In the genomic region with DNA sequence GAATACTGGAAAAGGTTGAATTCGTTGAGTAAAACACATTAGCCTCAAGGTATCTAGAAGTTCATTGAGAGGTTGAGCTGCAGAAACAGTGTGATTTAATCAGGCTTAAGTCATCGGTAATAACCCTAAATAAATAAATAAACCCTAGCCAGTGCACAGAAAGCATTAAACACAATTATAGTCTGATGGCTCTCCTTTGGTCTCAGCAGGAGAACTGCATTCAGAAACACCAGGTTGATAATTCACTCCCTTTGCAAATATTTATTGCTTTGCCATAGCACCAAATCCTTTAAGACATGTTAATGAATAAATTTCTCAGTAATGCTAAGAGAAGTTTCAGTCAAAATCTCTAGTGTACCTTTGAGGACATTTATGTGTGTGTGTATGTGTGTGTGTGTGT, we compare ENCODE assay signal across 28 cellular contexts. TPM values are rescaled to one million over a fixed set of nuclear protein-coding genes. Genes with fewer than 3 reads are reported as not detected.
"Had no signal": no experiment of that assay in that cellular context is flagged by ENCODE, and none has a peak within 500 bp of the region (broad histone marks: within the 10 kb centered on the region; RNA-seq: fewer than 3 reads in every experiment).

No MANE protein-coding gene starts in this region.

- H3K27ac Mint-ChIP-seq: activated CD8-positive, alpha-beta T cell treated with anti-CD3 and anti-CD28 coated beads, Interleukin-2, amount 10 ng/mL, durations not matched to agents 7 days and 5 days; activated naive CD4-positive, alpha-beta T cell treated with anti-CD3 and anti-CD28 coated beads, Interleukin-2, amount 50 U/mL, for 72 hours; effector memory CD8-positive, alpha-beta T cell; immature natural killer cell; mesothelial cell of epicardium; naive thymus-derived CD8-positive, alpha-beta T cell; T-helper 2 cell treated with Interferon-gamma antibody and Interleukin-4, amounts not matched to agents 5 μg/mL and 100 μg/mL, for 36 hours had no signal

- H3K36me3 ChIP-seq: breast epithelium, colonic mucosa, esophagus muscularis mucosa, ovary, prostate gland, right atrium auricular region, spleen, upper lobe of right lung had no signal

- ATAC-seq: activated CD8-positive, alpha-beta T cell treated with anti-CD3 and anti-CD28 coated beads, Interleukin-2, amount 10 ng/mL, durations not matched to agents 7 days and 5 days; activated naive CD4-positive, alpha-beta T cell treated with anti-CD3 and anti-CD28 coated beads, Interleukin-2, amount 50 U/mL, for 72 hours; effector memory CD8-positive, alpha-beta T cell; left ventricle myocardium superior; naive thymus-derived CD8-positive, alpha-beta T cell; stimulated activated naive CD8-positive, alpha-beta T cell treated with anti-CD3 and anti-CD28 coated beads, Interleukin-15, Interleukin-2, amounts not matched to agents 100 U/mL and 50 U/mL, for 24 hours; upper lobe of right lung had no signal

- H3K27me3 Mint-ChIP-seq: central memory CD8-positive, alpha-beta T cell; effector memory CD8-positive, alpha-beta T cell had no signal

- H2AFZ ChIP-seq: hepatocyte had no signal

- H3K4me1 Mint-ChIP-seq: central memory CD8-positive, alpha-beta T cell; immature natural killer cell; mesothelial cell of epicardium; naive thymus-derived CD8-positive, alpha-beta T cell had no signal

- H3K36me3 Mint-ChIP-seq: activated naive CD4-positive, alpha-beta T cell treated with anti-CD3 and anti-CD28 coated beads, Interleukin-2, amount 50 U/mL, for 72 hours; immature natural killer cell; mesothelial cell of epicardium; naive thymus-derived CD8-positive, alpha-beta T cell had no signal

- H3K9me3 ChIP-seq: breast epithelium, colonic mucosa, esophagus muscularis mucosa, ovary, prostate gland, right atrium auricular region, spleen, upper lobe of right lung had no signal

- H3K4me2 ChIP-seq: hepatocyte had no signal

- H3K27ac ChIP-seq: breast epithelium, colonic mucosa, dorsolateral prefrontal cortex, esophagus muscularis mucosa, hepatocyte, ovary, prostate gland, right atrium auricular region, spleen, upper lobe of right lung had no signal

- H3K9me3 Mint-ChIP-seq: activated naive CD4-positive, alpha-beta T cell treated with anti-CD3 and anti-CD28 coated beads, Interleukin-2, amount 50 U/mL, for 72 hours; central memory CD8-positive, alpha-beta T cell; mesothelial cell of epicardium; naive thymus-derived CD8-positive, alpha-beta T cell; T-helper 2 cell treated with Interferon-gamma antibody and Interleukin-4, amounts not matched to agents 5 μg/mL and 100 μg/mL, for 36 hours had no signal

- H3K4me3 ChIP-seq: breast epithelium, colonic mucosa, dorsolateral prefrontal cortex, esophagus muscularis mucosa, hepatocyte, ovary, prostate gland, right atrium auricular region, spleen, upper lobe of right lung had no signal

- H3K27me3 ChIP-seq: colonic mucosa, hepatocyte, ovary, right atrium auricular region, upper lobe of right lung had no signal

- H3K4me1 ChIP-seq: breast epithelium, colonic mucosa, esophagus muscularis mucosa, prostate gland, right atrium auricular region, spleen, upper lobe of right lung had no signal

- H3K4me3 Mint-ChIP-seq: activated CD8-positive, alpha-beta T cell treated with anti-CD3 and anti-CD28 coated beads, Interleukin-2, amount 10 ng/mL, durations not matched to agents 7 days and 5 days; central memory CD8-positive, alpha-beta T cell; effector memory CD8-positive, alpha-beta T cell; immature natural killer cell; mesothelial cell of epicardium; naive thymus-derived CD8-positive, alpha-beta T cell; T-helper 2 cell treated with Interferon-gamma antibody and Interleukin-4, amounts not matched to agents 5 μg/mL and 100 μg/mL, for 36 hours had no signal

- DNase-seq: activated CD4-positive, alpha-beta T cell treated with anti-CD3 and anti-CD28 coated beads for 1 hour; activated CD4-positive, alpha-beta T cell treated with anti-CD3 and anti-CD28 coated beads, Interleukin-2, amount 50 U/mL, for 1 hour; activated CD8-positive, alpha-beta T cell treated with anti-CD3 and anti-CD28 coated beads, Interleukin-2, amount 10 ng/mL, durations not matched to agents 7 days and 5 days; aorta; colonic mucosa; dorsolateral prefrontal cortex; effector memory CD8-positive, alpha-beta T cell; glutamatergic neuron; immature natural killer cell; left ventricle myocardium superior; mammary epithelial cell; naive thymus-derived CD8-positive, alpha-beta T cell; ovary; spleen; stimulated activated CD4-positive, alpha-beta T cell treated with anti-CD3 and anti-CD28 coated beads, Interleukin-4, amount 100 ng/mL, for 24 hours; stimulated activated naive CD8-positive, alpha-beta T cell treated with anti-CD3 and anti-CD28 coated beads, Interleukin-15, Interleukin-2, amounts not matched to agents 100 U/mL and 50 U/mL, for 24 hours; upper lobe of right lung had no signal

RNA-seq across cellular contexts. Expression of gene DCX, which starts 9.6 kb away (rescaled TPM):
- total RNA-seq: activated CD8-positive, alpha-beta T cell treated with anti-CD3 and anti-CD28 coated beads, Interleukin-2, amount 10 ng/mL, durations not matched to agents 7 days and 5 days; activated naive CD4-positive, alpha-beta T cell treated with anti-CD3 and anti-CD28 coated beads, Interleukin-2, amount 50 U/mL, for 72 hours; endothelial cell of umbilical vein; left ventricle myocardium superior; mammary epithelial cell; naive thymus-derived CD8-positive, alpha-beta T cell; right atrium auricular region; subcutaneous adipose tissue; upper lobe of right lung had no signal
- polyA plus RNA-seq: aorta; endothelial cell of umbilical vein; immature natural killer cell; mammary epithelial cell; naive thymus-derived CD8-positive, alpha-beta T cell had no signal
